In genomic region chr2:113965228-113965627, GRCh38 we compare ENCODE assay signal across 20 cellular contexts.
"Had no signal": no experiment of that assay in that cellular context is flagged by ENCODE, and none has a peak within 500 bp of the region (broad histone marks: within the 10 kb centered on the region; RNA-seq: fewer than 3 reads in every experiment).

No MANE protein-coding gene starts in this region.

- H3K4me1 Mint-ChIP-seq: central memory CD8-positive, alpha-beta T cell had no signal

- H3K9me3 ChIP-seq: MG63, Peyer's patch, SJSA1 had no signal

- H3K27me3 Mint-ChIP-seq: activated CD8-positive, alpha-beta T cell treated with anti-CD3 and anti-CD28 coated beads for 36 hours; activated naive CD4-positive, alpha-beta T cell treated with anti-CD3 and anti-CD28 coated beads, Interleukin-2, amount 50 U/mL, for 24 hours; brain; central memory CD8-positive, alpha-beta T cell had no signal

- H3K27ac Mint-ChIP-seq: activated CD8-positive, alpha-beta T cell treated with anti-CD3 and anti-CD28 coated beads for 36 hours; activated naive CD4-positive, alpha-beta T cell treated with anti-CD3 and anti-CD28 coated beads, Interleukin-2, amount 50 U/mL, for 24 hours; activated T-helper 1 cell treated with anti-CD3 and anti-CD28 coated beads, Interleukin-12 subunit alpha, Interleukin-12 subunit beta, Interleukin-2, Interleukin-4 antibody, amounts not matched to agents 30 ng/mL and 10 ng/mL and 1 ng/mL, durations not matched to agents 14 hours and 24 hours and 36 hours; brain; T-helper 1 cell treated with Interleukin-12 subunit alpha and Interleukin-12 subunit beta and Interleukin-4 antibody, amounts not matched to agents 30 μg/mL and 1 μg/mL, for 36 hours had no signal

- DNase-seq: activated CD4-positive, CD25-positive, alpha-beta regulatory T cell; activated effector memory CD4-positive, alpha-beta T cell treated with Interleukin-2 at 50 U/mL for 16 hours; activated naive CD4-positive, alpha-beta T cell; MG63; NCI-H1092 treated with DMSO at 0.1 percent for 48 hours; NCI-H1417 treated with DMSO at 0.1 percent for 48 hours; NCI-H1694 treated with DMSO at 0.1 percent for 48 hours; NCI-H2029 treated with DMSO at 0.1 percent for 48 hours; NCI-H446; Right ventricle myocardium superior had no signal

- H3K4me3 ChIP-seq: MG63, Peyer's patch, SJSA1 had no signal

- H3K9me3 Mint-ChIP-seq: activated CD8-positive, alpha-beta T cell treated with anti-CD3 and anti-CD28 coated beads for 36 hours; activated naive CD4-positive, alpha-beta T cell treated with anti-CD3 and anti-CD28 coated beads, Interleukin-2, amount 50 U/mL, for 24 hours; activated T-helper 1 cell treated with anti-CD3 and anti-CD28 coated beads, Interleukin-12 subunit alpha, Interleukin-12 subunit beta, Interleukin-2, Interleukin-4 antibody, amounts not matched to agents 30 ng/mL and 10 ng/mL and 1 ng/mL, durations not matched to agents 14 hours and 24 hours and 36 hours; brain; central memory CD8-positive, alpha-beta T cell; T-helper 1 cell treated with Interleukin-12 subunit alpha and Interleukin-12 subunit beta and Interleukin-4 antibody, amounts not matched to agents 30 μg/mL and 1 μg/mL, for 36 hours had no signal

- H3K27ac ChIP-seq: KMS-11, Peyer's patch, RWPE1, SJSA1 had no signal

- H3K27me3 ChIP-seq: MG63, Peyer's patch, SJSA1 had no signal

- H3K4me2 ChIP-seq: KMS-11 had no signal

- H3K4me3 Mint-ChIP-seq: activated CD8-positive, alpha-beta T cell treated with anti-CD3 and anti-CD28 coated beads for 36 hours; activated naive CD4-positive, alpha-beta T cell treated with anti-CD3 and anti-CD28 coated beads, Interleukin-2, amount 50 U/mL, for 24 hours; activated T-helper 1 cell treated with anti-CD3 and anti-CD28 coated beads, Interleukin-12 subunit alpha, Interleukin-12 subunit beta, Interleukin-2, Interleukin-4 antibody, amounts not matched to agents 30 ng/mL and 10 ng/mL and 1 ng/mL, durations not matched to agents 14 hours and 24 hours and 36 hours; brain; central memory CD8-positive, alpha-beta T cell; T-helper 1 cell treated with Interleukin-12 subunit alpha and Interleukin-12 subunit beta and Interleukin-4 antibody, amounts not matched to agents 30 μg/mL and 1 μg/mL, for 36 hours had no signal

- H3K9ac ChIP-seq: KMS-11 had no signal
